Comparison of ENCODE assay signal across 14 cellular contexts in genomic region chr6:157096522-157096921, GRCh38.
A peak's percentile ranks its signal among the peaks of the same experiment; 100 is the strongest.
DNase-seq lines count a peak whose midpoint lies in the region; ATAC-seq and TF ChIP-seq lines count a peak whose summit lies in the region.
"Had no signal": no experiment of that assay in that cellular context is flagged by ENCODE, and none has a peak within 500 bp of the region (broad histone marks: within the 10 kb centered on the region; RNA-seq: fewer than 3 reads in every experiment).

No MANE protein-coding gene starts in this region.

- H3K27me3 ChIP-seq in left ventricle myocardium inferior (ENCODE audit: low read depth): no peaks in the 10 kb centered on the region
- H3K27me3 ChIP-seq: dorsolateral prefrontal cortex, testis had no signal

- H3K27me3 Mint-ChIP-seq in nephron progenitor cell (ENCODE audit: low read depth, poor library complexity): no peaks in the 10 kb centered on the region

- no peak overlapping the region for H3K4me3 ChIP-seq in left ventricle myocardium inferior
- H3K4me3 ChIP-seq: dorsolateral prefrontal cortex, testis had no signal

- H3K36me3 ChIP-seq in left ventricle myocardium inferior: no peaks in the 10 kb centered on the region

- H3K27ac Mint-ChIP-seq in nephron progenitor cell: peak overlapping the region; percentile 64
- H3K27ac Mint-ChIP-seq: mesothelial cell of epicardium had no signal

- TF ChIP-seq CTCF in left ventricle myocardium inferior (IDR thresholded peaks at IDR 0.05; ENCODE audit: borderline replicate concordance) (no peak), nephron progenitor cell (IDR thresholded peaks at IDR 0.05) (no peak)

- H3K4me3 Mint-ChIP-seq in nephron progenitor cell: no peak overlapping the region
- H3K4me3 Mint-ChIP-seq: mesothelial cell of epicardium had no signal

- DNase-seq in Ammon's horn (ENCODE audit: low spot score) (peak; percentile 56), NCI-H2107 (lab: John Stamatoyannopoulos, UW) (peak; percentile 13), left ventricle myocardium inferior (peak; percentile 24), nephron progenitor cell (no peak), T1000 (lab: John Stamatoyannopoulos, UW) (no peak), activated gamma-delta T cell (lab: John Stamatoyannopoulos, UW) (no peak)
- DNase-seq in NK-92 treated with Interleukin-12 subunit alpha and Interleukin-12 subunit beta, amount 100 ng/mL, for 24 hours (lab: John Stamatoyannopoulos, UW): no peak
- DNase-seq: activated naive CD4-positive, alpha-beta T cell treated with Interleukin-2 at 50 U/mL for 16 hours; NCI-H1694 treated with DMSO at 0.1 percent for 48 hours; NCI-H69; testis had no signal

- no peak for ATAC-seq in esophagus mucosa

- peak overlapping the region; percentile 14 for H3K27ac ChIP-seq in left ventricle myocardium inferior (replicated peaks)
- H3K27ac ChIP-seq: testis had no signal

- no peaks in the 10 kb centered on the region for H3K9me3 ChIP-seq in left ventricle myocardium inferior (replicated peaks)
- H3K9me3 ChIP-seq: testis had no signal

- peaks cover 64% of the 10 kb centered on the region for H3K4me1 ChIP-seq in left ventricle myocardium inferior

- peaks cover 59% of the 10 kb centered on the region for H3K36me3 Mint-ChIP-seq in nephron progenitor cell (ENCODE audit: low read depth)

- no peaks in the 10 kb centered on the region for H3K9me3 Mint-ChIP-seq in nephron progenitor cell
- H3K9me3 Mint-ChIP-seq: mesothelial cell of epicardium had no signal

- peaks cover 33% of the 10 kb centered on the region for H3K4me1 Mint-ChIP-seq in nephron progenitor cell
- H3K4me1 Mint-ChIP-seq: mesothelial cell of epicardium had no signal

- intact Hi-C loops in left ventricle myocardium inferior (cut with micrococcal nuclease): no loop called here

Comparison
In these comparisons a context has a peak if more than half of its experiments do, and no peak if none do; other contexts are left out.
1. DNase-seq: peak in Ammon's horn (single experiment), NCI-H2107 (single experiment) and left ventricle myocardium inferior (single experiment); none in nephron progenitor cell (single experiment), T1000 (single experiment), activated gamma-delta T cell (single experiment) and NK-92 treated with Interleukin-12 subunit alpha and Interleukin-12 subunit beta, amount 100 ng/mL, for 24 hours (single experiment).